8 cellular contexts compared by ENCODE assay signal in the genomic region with DNA sequence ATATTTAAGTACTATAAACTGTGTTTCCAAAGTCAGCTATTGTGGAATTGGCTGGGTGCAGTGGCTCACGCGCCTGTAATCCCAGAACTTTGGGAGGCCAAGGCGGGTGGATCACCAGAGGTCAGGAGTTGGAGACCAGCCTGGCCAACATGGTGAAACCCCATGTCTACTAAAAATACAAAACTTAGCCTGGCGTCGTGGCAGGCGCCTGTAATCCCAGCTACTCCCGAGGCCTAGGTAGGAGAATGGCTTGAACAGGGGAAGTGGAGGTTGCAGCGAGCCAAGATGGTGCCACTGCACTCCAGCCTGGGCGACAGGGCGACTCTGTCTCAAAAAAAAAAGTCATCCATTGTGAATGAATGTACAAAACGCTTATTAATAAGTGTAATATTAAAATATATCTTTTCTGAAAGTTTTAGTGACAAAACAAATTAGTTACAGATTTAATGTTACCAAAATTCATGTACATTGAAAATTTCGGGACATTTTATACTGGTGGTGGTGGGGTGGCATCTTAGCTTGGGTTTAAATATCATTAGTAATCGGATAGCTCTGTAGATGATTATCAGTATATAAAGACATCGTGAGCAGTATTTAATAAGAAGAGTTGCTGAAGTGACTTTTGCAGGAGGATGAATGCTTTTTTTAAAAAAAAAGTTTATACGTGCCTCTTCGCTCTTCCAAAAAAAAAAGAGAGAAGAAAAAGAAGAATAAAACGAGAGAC. TPM values are rescaled to one million over a fixed set of nuclear protein-coding genes. Genes with fewer than 3 reads are reported as not detected.
DNase-seq lines count a peak whose midpoint lies in the region; ATAC-seq and TF ChIP-seq lines count a peak whose summit lies in the region.

No MANE protein-coding gene starts in this region.

- H3K4me3 ChIP-seq in liver (ENCODE audit: low read depth in 1 of 3, low read length in 3 of 3) (peak overlapping the region; percentile 58 to 79 (median 77)), urinary bladder (ENCODE audit: low read depth, low read length) (peak overlapping the region; percentile 76)

- H3K27ac ChIP-seq in liver (ENCODE audit: low read depth in 1 of 2, low read length in 2 of 2) (peak overlapping the region; percentile 94 to 98), urinary bladder (ENCODE audit: low read depth) (peak overlapping the region; percentile 10)

- H3K27me3 Mint-ChIP-seq in activated T-cell treated with anti-CD3 and anti-CD28 coated beads, Interleukin-2, amount 50 U/mL, for 72 hours (ENCODE audit: low read depth), result no peaks in the 10 kb centered on the region
- no peaks in the 10 kb centered on the region for H3K27me3 Mint-ChIP-seq in activated naive CD8-positive, alpha-beta T cell treated with anti-CD3 and anti-CD28 coated beads for 36 hours

- H3K4me3 Mint-ChIP-seq in activated T-cell treated with anti-CD3 and anti-CD28 coated beads, Interleukin-2, amount 50 U/mL, for 72 hours, result peak overlapping the region; percentile 94 to 99
- H3K4me3 Mint-ChIP-seq in activated naive CD8-positive, alpha-beta T cell treated with anti-CD3 and anti-CD28 coated beads for 36 hours, result peak overlapping the region; percentile 92

- 59% methylated on average over 17 of the region's 17 CpGs for WGBS in liver
- 48% methylated on average over 17 of the region's 17 CpGs for WGBS in urinary bladder

- peaks cover 59% of the 10 kb centered on the region for H3K4me1 Mint-ChIP-seq in activated T-cell treated with anti-CD3 and anti-CD28 coated beads, Interleukin-2, amount 50 U/mL, for 72 hours (ENCODE audit: low read depth)
- peaks cover 37% of the 10 kb centered on the region for H3K4me1 Mint-ChIP-seq in activated naive CD8-positive, alpha-beta T cell treated with anti-CD3 and anti-CD28 coated beads for 36 hours

- H3K9me3 Mint-ChIP-seq in activated T-cell treated with anti-CD3 and anti-CD28 coated beads, Interleukin-2, amount 50 U/mL, for 72 hours, result no peaks in the 10 kb centered on the region
- H3K9me3 Mint-ChIP-seq in activated naive CD8-positive, alpha-beta T cell treated with anti-CD3 and anti-CD28 coated beads for 36 hours, result no peaks in the 10 kb centered on the region

- H3K36me3 ChIP-seq in liver (ENCODE audit: control insufficient read depth in 4 of 4, insufficient read depth in 3 of 4, low read depth in 1 of 4, low read length in 3 of 4), result peaks cover 0 to 23% (median 11%) of the 10 kb centered on the region in 4 donors
- peaks cover 3% of the 10 kb centered on the region for H3K36me3 ChIP-seq in urinary bladder (ENCODE audit: insufficient read depth)

- peak overlapping the region; percentile 100 for H3K27ac Mint-ChIP-seq in activated T-cell treated with anti-CD3 and anti-CD28 coated beads, Interleukin-2, amount 50 U/mL, for 72 hours
- H3K27ac Mint-ChIP-seq in activated naive CD8-positive, alpha-beta T cell treated with anti-CD3 and anti-CD28 coated beads for 36 hours, result peak overlapping the region; percentile 98

- H3K9me3 ChIP-seq in liver (ENCODE audit: control insufficient read depth in 4 of 4, low read length in 3 of 4), result no peaks in the 10 kb centered on the region

- TF ChIP-seq RAD21 in liver (IDR thresholded peaks at IDR 0.05), result no peak

- no peak for DNase-seq in activated T-cell treated with anti-CD3 and anti-CD28 coated beads, Interleukin-2, amount 50 U/mL, for 72 hours
- no peak for DNase-seq in activated T-cell treated with anti-CD3 and anti-CD28 coated beads, Interleukin-2, amount 50 U/mL, for 48 hours
- no peak for DNase-seq in activated naive CD8-positive, alpha-beta T cell treated with anti-CD3 and anti-CD28 coated beads for 36 hours
- DNase-seq in pons (ENCODE audit: low spot score) (no peak), NOMO-1 (lab: John Stamatoyannopoulos, UW; ENCODE audit: unreplicated experiment in 2 of 2) (no peak)

- H3K9ac ChIP-seq in liver (ENCODE audit: low read depth in 1 of 2, low read length in 2 of 2), result peak overlapping the region; percentile 79 to 98

- H3K36me3 Mint-ChIP-seq in activated T-cell treated with anti-CD3 and anti-CD28 coated beads, Interleukin-2, amount 50 U/mL, for 72 hours (ENCODE audit: insufficient read depth in 2 of 2), result peaks cover 3 to 33% of the 10 kb centered on the region in 2 donors
- peaks cover 38% of the 10 kb centered on the region for H3K36me3 Mint-ChIP-seq in activated naive CD8-positive, alpha-beta T cell treated with anti-CD3 and anti-CD28 coated beads for 36 hours

- no peak for TF ChIP-seq CTCF in liver (IDR thresholded peaks at IDR 0.05; ENCODE audit: low read depth, low read length, missing input control)

- peaks cover 2 to 24% (median 11%) of the 10 kb centered on the region in 4 donors for H3K4me1 ChIP-seq in liver (ENCODE audit: control insufficient read depth in 4 of 4, insufficient read depth in 4 of 4, low read length in 3 of 4)
- no peaks in the 10 kb centered on the region for H3K4me1 ChIP-seq in urinary bladder (ENCODE audit: insufficient read depth)

- no peaks in the 10 kb centered on the region for H3K27me3 ChIP-seq in liver (ENCODE audit: control insufficient read depth in 4 of 4, insufficient read depth in 4 of 4, low read length in 3 of 4)

- ATAC-seq in activated T-cell treated with anti-CD3 and anti-CD28 coated beads, Interleukin-2, amount 50 U/mL, for 72 hours (replicated peaks in 1 of 2), result no peak
- ATAC-seq in HG03139 (IDR thresholded peaks at IDR 0.05; ENCODE audit: unreplicated experiment), result peak; percentile 3

TF ChIP-seq in liver, 16 proteins besides CTCF, POLR2A, EP300 and RAD21 (continues in another document):
- TF ChIP-seq EGR1 (IDR thresholded peaks at IDR 0.05; ENCODE audit: low read depth in 2 of 2) (no peak), HNF4A (conservative IDR thresholded peaks at IDR 0.05) (no peak), RXRA (IDR thresholded peaks at IDR 0.05) (no peak), GABPA (IDR thresholded peaks at IDR 0.05 in 1 of 2, conservative IDR thresholded peaks at IDR 0.05 in 1 of 2) (no peak), FOXA1 (IDR thresholded peaks at IDR 0.05) (no peak), JUND (IDR thresholded peaks at IDR 0.05) (no peak), FOXA2 (IDR thresholded peaks at IDR 0.05) (no peak), YY1 (IDR thresholded peaks at IDR 0.05) (no peak), TAF1 (conservative IDR thresholded peaks at IDR 0.05) (no peak), HNF4G (IDR thresholded peaks at IDR 0.05) (no peak)
- TF ChIP-seq, protein P1, sequence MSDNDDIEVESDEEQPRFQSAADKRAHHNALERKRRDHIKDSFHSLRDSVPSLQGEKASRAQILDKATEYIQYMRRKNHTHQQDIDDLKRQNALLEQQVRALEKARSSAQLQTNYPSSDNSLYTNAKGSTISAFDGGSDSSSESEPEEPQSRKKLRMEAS (IDR thresholded peaks at IDR 0.05), result no peak
- TF ChIP-seq, protein P2, sequence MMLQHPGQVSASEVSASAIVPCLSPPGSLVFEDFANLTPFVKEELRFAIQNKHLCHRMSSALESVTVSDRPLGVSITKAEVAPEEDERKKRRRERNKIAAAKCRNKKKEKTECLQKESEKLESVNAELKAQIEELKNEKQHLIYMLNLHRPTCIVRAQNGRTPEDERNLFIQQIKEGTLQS (IDR thresholded peaks at IDR 0.05), result no peak
- TF ChIP-seq, protein P3, sequence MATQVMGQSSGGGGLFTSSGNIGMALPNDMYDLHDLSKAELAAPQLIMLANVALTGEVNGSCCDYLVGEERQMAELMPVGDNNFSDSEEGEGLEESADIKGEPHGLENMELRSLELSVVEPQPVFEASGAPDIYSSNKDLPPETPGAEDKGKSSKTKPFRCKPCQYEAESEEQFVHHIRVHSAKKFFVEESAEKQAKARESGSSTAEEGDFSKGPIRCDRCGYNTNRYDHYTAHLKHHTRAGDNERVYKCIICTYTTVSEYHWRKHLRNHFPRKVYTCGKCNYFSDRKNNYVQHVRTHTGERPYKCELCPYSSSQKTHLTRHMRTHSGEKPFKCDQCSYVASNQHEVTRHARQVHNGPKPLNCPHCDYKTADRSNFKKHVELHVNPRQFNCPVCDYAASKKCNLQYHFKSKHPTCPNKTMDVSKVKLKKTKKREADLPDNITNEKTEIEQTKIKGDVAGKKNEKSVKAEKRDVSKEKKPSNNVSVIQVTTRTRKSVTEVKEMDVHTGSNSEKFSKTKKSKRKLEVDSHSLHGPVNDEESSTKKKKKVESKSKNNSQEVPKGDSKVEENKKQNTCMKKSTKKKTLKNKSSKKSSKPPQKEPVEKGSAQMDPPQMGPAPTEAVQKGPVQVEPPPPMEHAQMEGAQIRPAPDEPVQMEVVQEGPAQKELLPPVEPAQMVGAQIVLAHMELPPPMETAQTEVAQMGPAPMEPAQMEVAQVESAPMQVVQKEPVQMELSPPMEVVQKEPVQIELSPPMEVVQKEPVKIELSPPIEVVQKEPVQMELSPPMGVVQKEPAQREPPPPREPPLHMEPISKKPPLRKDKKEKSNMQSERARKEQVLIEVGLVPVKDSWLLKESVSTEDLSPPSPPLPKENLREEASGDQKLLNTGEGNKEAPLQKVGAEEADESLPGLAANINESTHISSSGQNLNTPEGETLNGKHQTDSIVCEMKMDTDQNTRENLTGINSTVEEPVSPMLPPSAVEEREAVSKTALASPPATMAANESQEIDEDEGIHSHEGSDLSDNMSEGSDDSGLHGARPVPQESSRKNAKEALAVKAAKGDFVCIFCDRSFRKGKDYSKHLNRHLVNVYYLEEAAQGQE (IDR thresholded peaks at IDR 0.05), result no peak

RNA-seq across cellular contexts. Expression of a gene that starts 0.5 kb away (rescaled TPM):
- total RNA-seq in activated T-cell treated with anti-CD3 and anti-CD28 coated beads, Interleukin-2, amount 50 U/mL, for 72 hours, result 100 to 1,000 TPM; 245 TPM
- total RNA-seq in activated naive CD8-positive, alpha-beta T cell treated with anti-CD3 and anti-CD28 coated beads for 36 hours, result 100 to 1,000 TPM; 187 to 190 TPM
- 100 to 1,000 TPM in 1 of 2 donors, 10 to 100 TPM in 1; 64.1 to 129 TPM for total RNA-seq in liver
- polyA plus RNA-seq in liver, result 100 to 1,000 TPM in 1 of 2 donors, 10 to 100 TPM in 1; 36.8 to 130 TPM
- 294 TPM for total RNA-seq in urinary bladder
- polyA plus RNA-seq in urinary bladder, result 108 TPM

RNA-seq across cellular contexts. Expression of a gene that starts 15.3 kb away (rescaled TPM):
- 10 to 100 TPM; 22.5 to 29.0 TPM for total RNA-seq in activated T-cell treated with anti-CD3 and anti-CD28 coated beads, Interleukin-2, amount 50 U/mL, for 72 hours
- total RNA-seq in activated naive CD8-positive, alpha-beta T cell treated with anti-CD3 and anti-CD28 coated beads for 36 hours, result 10 to 100 TPM; 22.5 to 23.6 TPM
- 10 to 100 TPM; 14.1 to 15.8 TPM for total RNA-seq in liver
- 1 to 10 TPM; 6.6 to 7.1 TPM for polyA plus RNA-seq in liver
- total RNA-seq in urinary bladder, result 41.7 TPM
- polyA plus RNA-seq in urinary bladder, result 9.8 TPM
